ENCODE assay signal across 20 cellular contexts in the genomic region with DNA sequence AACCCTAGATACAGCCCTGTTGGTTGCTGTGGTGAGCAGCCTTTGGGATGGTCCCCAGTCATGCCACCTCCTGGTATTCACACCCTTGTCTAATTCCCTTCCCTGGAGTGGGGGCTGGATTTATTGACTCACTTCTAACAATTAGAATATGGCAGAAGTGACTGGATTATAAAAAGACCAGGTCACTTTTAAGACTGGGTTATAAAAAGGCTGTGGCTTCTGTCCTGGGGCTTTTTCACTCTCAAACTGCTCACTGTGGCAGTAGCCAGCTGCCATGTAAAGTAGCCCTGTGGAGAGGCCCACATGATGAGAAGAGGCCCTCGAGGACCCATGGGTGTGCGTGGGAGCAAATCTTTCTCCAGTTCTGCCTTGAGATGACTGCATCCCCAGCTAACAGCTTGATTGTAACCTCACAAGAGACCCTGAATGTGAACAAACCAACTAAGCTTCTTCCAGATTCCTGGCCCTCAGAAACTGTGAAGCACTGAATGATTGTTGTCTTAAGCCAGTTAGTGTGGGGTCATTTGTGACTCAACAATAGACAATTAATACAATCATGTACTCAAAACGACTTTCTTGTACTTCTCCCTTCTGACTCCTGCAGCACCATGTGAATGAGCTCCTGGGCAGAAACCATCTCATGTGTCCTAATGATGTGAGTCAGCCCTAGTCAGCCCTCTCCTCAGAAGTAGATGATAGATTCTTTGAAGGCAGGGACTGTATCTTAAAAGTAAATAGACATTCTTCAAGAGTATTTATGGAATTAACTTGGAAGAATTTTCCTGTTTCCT.
"Had no signal": no experiment of that assay in that cellular context is flagged by ENCODE, and none has a peak within 500 bp of the region (broad histone marks: within the 10 kb centered on the region; RNA-seq: fewer than 3 reads in every experiment).

No MANE protein-coding gene starts in this region.

- H3K27ac ChIP-seq: ascending aorta, gastrocnemius medialis, neutrophil, pancreas, sigmoid colon, spleen, thoracic aorta, upper lobe of left lung had no signal

- DNase-seq: activated CD4-positive, alpha-beta T cell treated with anti-CD3 and anti-CD28 coated beads, Interleukin-2, amount 50 U/mL, for 1 hour; activated CD8-positive, alpha-beta memory T cell treated with anti-CD3 and anti-CD28 coated beads, Interleukin-2, amount 50 U/mL, for 4 hours; activated effector memory CD4-positive, alpha-beta T cell treated with Interleukin-2 at 50 U/mL for 16 hours; activated T-cell treated with anti-CD3 and anti-CD28 coated beads, Interleukin-2, amount 50 U/mL, for 4 hours; cerebellar nuclear complex; effector memory CD8-positive, alpha-beta T cell; erythroblast; gastrocnemius medialis; head of caudate nucleus; left cardiac atrium; natural killer cell; pancreas; sigmoid colon; spleen; stimulated activated CD4-positive, alpha-beta T cell treated with anti-CD3 and anti-CD28 coated beads, Interleukin-4, amount 100 ng/mL, for 4 hours; T1000; upper lobe of left lung had no signal

- H3K4me3 ChIP-seq: ascending aorta, gastrocnemius medialis, pancreas, sigmoid colon, spleen, thoracic aorta, upper lobe of left lung had no signal
